ENCODE assay signal across 15 cellular contexts in the genomic region with DNA sequence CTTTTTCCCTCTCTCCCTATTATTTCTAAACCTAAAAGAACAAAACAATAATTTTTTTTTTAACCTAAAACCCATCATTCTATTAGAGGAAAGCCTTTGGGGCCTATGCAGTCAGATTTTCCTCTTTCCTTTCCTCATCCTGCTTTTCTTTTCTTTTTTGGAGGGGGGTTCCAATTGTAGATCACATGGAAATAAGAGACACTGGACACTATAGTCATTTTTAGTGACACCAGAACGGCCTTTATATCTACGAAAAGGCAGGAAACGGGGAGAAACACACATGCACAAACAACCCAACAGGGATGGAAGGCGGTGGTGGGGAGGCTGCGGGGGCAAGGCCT. TPM values are rescaled to one million over a fixed set of nuclear protein-coding genes. Genes with fewer than 3 reads are reported as not detected.
A peak's percentile ranks its signal among the peaks of the same experiment; 100 is the strongest.
DNase-seq lines count a peak whose midpoint lies in the region; ATAC-seq and TF ChIP-seq lines count a peak whose summit lies in the region.
"Had no signal": no experiment of that assay in that cellular context is flagged by ENCODE, and none has a peak within 500 bp of the region (broad histone marks: within the 10 kb centered on the region; RNA-seq: fewer than 3 reads in every experiment).

No MANE protein-coding gene starts in this region.

- peaks cover 4 to 12% of the 10 kb centered on the region in 2 donors for H3K36me3 Mint-ChIP-seq in CD14-positive monocyte

- TF ChIP-seq CTCF in LNCaP clone FGC (IDR thresholded peaks at IDR 0.05; ENCODE audit: control insufficient read depth, extremely low read depth, insufficient read depth), result no peak
- TF ChIP-seq CTCF in coronary artery (IDR thresholded peaks at IDR 0.05), result no peak
- TF ChIP-seq CTCF in CD14-positive monocyte (IDR thresholded peaks at IDR 0.05), result no peak
- TF ChIP-seq CTCF in omental fat pad (IDR thresholded peaks at IDR 0.05), result no peak

- H3K9me3 Mint-ChIP-seq in CD14-positive monocyte, result peaks cover 0 to 2% (median 0%) of the 10 kb centered on the region in 7 donors
- H3K9me3 Mint-ChIP-seq in stimulated activated naive CD8-positive, alpha-beta T cell treated with anti-CD3 and anti-CD28 coated beads, Interleukin-15, amount 100 ng/mL, for 72 hours, result no peaks in the 10 kb centered on the region
- H3K9me3 Mint-ChIP-seq: nephron had no signal

- H3K4me1 ChIP-seq in mesodermal cell (ENCODE audit: control insufficient read depth, insufficient read depth, low read length, poor library complexity, severe bottlenecking), result peaks cover 73% of the 10 kb centered on the region

- no peak for DNase-seq in LNCaP clone FGC (ENCODE audit: low read depth)
- DNase-seq in coronary artery (ENCODE audit: low spot score), result no peak
- DNase-seq in CD14-positive monocyte (ENCODE audit: low spot score), result no peak
- no peak for DNase-seq in omental fat pad (ENCODE audit: low spot score)
- no peak for DNase-seq in stimulated activated naive CD8-positive, alpha-beta T cell treated with anti-CD3 and anti-CD28 coated beads, Interleukin-15, amount 100 ng/mL, for 72 hours
- DNase-seq: amniotic stem cell; immature natural killer cell; NCI-H1048; NCI-H446 treated with DMSO at 0.1 percent for 48 hours; stimulated activated CD4-positive, alpha-beta T cell treated with anti-CD3 and anti-CD28 coated beads, Interleukin-1b, Interleukin-23, amount 100 ng/mL, for 48 hours; stimulated activated naive CD4-positive, alpha-beta T cell had no signal

- peaks cover 13 to 26% (median 13%) of the 10 kb centered on the region in 3 donors for H3K27me3 Mint-ChIP-seq in CD14-positive monocyte (ENCODE audit: low read depth in 3 of 3)
- peaks cover 13% of the 10 kb centered on the region for H3K27me3 Mint-ChIP-seq in stimulated activated naive CD8-positive, alpha-beta T cell treated with anti-CD3 and anti-CD28 coated beads, Interleukin-15, amount 100 ng/mL, for 72 hours

- H3K4me3 Mint-ChIP-seq in CD14-positive monocyte, result no peak overlapping the region
- no peak overlapping the region for H3K4me3 Mint-ChIP-seq in stimulated activated naive CD8-positive, alpha-beta T cell treated with anti-CD3 and anti-CD28 coated beads, Interleukin-15, amount 100 ng/mL, for 72 hours
- H3K4me3 Mint-ChIP-seq: immature natural killer cell, nephron had no signal

- no peak for ATAC-seq in HG02798 (IDR thresholded peaks at IDR 0.05; ENCODE audit: poor library complexity, unreplicated experiment)
- no peak for ATAC-seq in omental fat pad (ENCODE audit: low FRiP score)
- no peak for ATAC-seq in stimulated activated naive CD8-positive, alpha-beta T cell treated with anti-CD3 and anti-CD28 coated beads, Interleukin-15, amount 100 ng/mL, for 72 hours

- H3K4me3 ChIP-seq in LNCaP clone FGC (ENCODE audit: low read depth, low read length) (peak overlapping the region; percentile 68), coronary artery (peak overlapping the region; percentile 43), mesodermal cell (ENCODE audit: extremely low read depth, insufficient read depth, low read length, poor library complexity, severe bottlenecking) (no peak overlapping the region)

- H3K4me1 Mint-ChIP-seq in CD14-positive monocyte, result peaks cover 50% of the 10 kb centered on the region
- H3K4me1 Mint-ChIP-seq in stimulated activated naive CD8-positive, alpha-beta T cell treated with anti-CD3 and anti-CD28 coated beads, Interleukin-15, amount 100 ng/mL, for 72 hours, result peaks cover 17% of the 10 kb centered on the region
- H3K4me1 Mint-ChIP-seq: nephron had no signal

- intact Hi-C loops in CD14-positive monocyte (cut with micrococcal nuclease), result loop anchor here (5.0 to 10.0 kb wide), 3 partner anchors 34 to 221 kb away; no protein-coding TSS in a partner anchor

- no peak overlapping the region for H3K27ac Mint-ChIP-seq in CD14-positive monocyte
- H3K27ac Mint-ChIP-seq in stimulated activated naive CD8-positive, alpha-beta T cell treated with anti-CD3 and anti-CD28 coated beads, Interleukin-15, amount 100 ng/mL, for 72 hours, result no peak overlapping the region
- H3K27ac Mint-ChIP-seq: immature natural killer cell, nephron had no signal

- 20% methylated on average over 2 of the region's 5 CpGs; no CpG with 5 or more reads in 1 of the 2 experiments for WGBS in mesodermal cell (ENCODE audit: insufficient coverage in 2 of 2), 2 experiments

- no peaks in the 10 kb centered on the region for H3K36me3 ChIP-seq in mesodermal cell (ENCODE audit: control insufficient read depth, insufficient read depth, low read length)

- peak overlapping the region; percentile 98 to 99 for H3K27ac ChIP-seq in coronary artery
- H3K27ac ChIP-seq in mesodermal cell (ENCODE audit: low read depth, low read length, severe bottlenecking), result peak overlapping the region; percentile 74
- H3K27ac ChIP-seq in temporal lobe (ENCODE audit: low read depth, low read length), result peak overlapping the region; percentile 78

- H3K9me3 ChIP-seq in mesodermal cell (ENCODE audit: control insufficient read depth, low read length), result no peaks in the 10 kb centered on the region

RNA-seq across cellular contexts. Expression of a gene that starts 5.1 kb away (rescaled TPM):
- 5.9 TPM for polyA plus RNA-seq in mesodermal cell (2013, experiment 1 of 2)
- 4.4 TPM for polyA plus RNA-seq in mesodermal cell (2013, experiment 2 of 2)
- total RNA-seq in temporal lobe (4.7 TPM), omental fat pad (10 to 100 TPM; 11.8 to 35.2 (median 13.7) TPM)
- under 1 TPM; 0.42 to 0.43 TPM for polyA plus RNA-seq in CD14-positive monocyte
